19 cellular contexts compared by ENCODE assay signal in the genomic region with DNA sequence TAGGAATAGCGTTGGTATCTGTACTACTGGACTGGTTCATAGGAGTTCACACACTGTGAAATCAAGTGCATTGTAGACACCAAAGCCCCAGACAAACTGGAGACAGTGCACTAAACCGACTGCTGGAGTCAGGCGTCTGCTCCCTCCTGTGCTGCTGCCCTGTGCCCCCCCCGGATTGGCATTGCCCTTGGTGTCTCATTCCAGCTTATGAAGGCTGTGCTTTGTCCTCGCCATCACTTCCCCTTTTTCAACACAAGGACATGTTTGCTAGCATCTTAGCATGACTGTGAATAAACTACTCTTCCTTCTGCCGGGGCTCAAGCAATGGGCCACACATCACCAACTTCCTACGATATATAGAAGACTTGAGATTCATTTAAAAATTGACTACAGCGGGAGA.
DNase-seq lines count a peak whose midpoint lies in the region; ATAC-seq, FAIRE-seq and TF ChIP-seq lines count a peak whose summit lies in the region.
"Had no signal": no experiment of that assay in that cellular context is flagged by ENCODE, and none has a peak within 500 bp of the region (broad histone marks: within the 10 kb centered on the region; RNA-seq: fewer than 3 reads in every experiment).

No MANE protein-coding gene starts in this region.

- intact Hi-C loops in HepG2 (cut with micrococcal nuclease; ENCODE audit: unreplicated experiment) (no loop called here), ovary (cut with DNase I) (no loop called here)

- no peaks in the 10 kb centered on the region for H4K20me1 ChIP-seq in HepG2 (ENCODE audit: insufficient read depth, low read length)

- POLR2A ChIA-PET in HepG2 (lab: Yijun Ruan, JAX), result no interaction called here

- peak in 12 of 14 donors; percentile 4 to 83 (median 64) for DNase-seq in C1 segment of cervical spinal cord (lab: John Stamatoyannopoulos, UW)
- DNase-seq in NOMO-1 (lab: John Stamatoyannopoulos, UW; ENCODE audit: unreplicated experiment in 2 of 2), result peak; percentile 17 to 41
- peak in 58 of 61 donors; percentile 16 to 90 (median 71) for DNase-seq in caudate nucleus (lab: John Stamatoyannopoulos, UW)
- no peak for DNase-seq in nephron progenitor cell
- no peak for DNase-seq in HepG2 (ENCODE audit: low spot score)
- no peak for DNase-seq in stimulated activated effector memory CD8-positive, alpha-beta T cell treated with anti-CD3 and anti-CD28 coated beads, Interleukin-12 subunit alpha, Interleukin-12 subunit beta, amount 100 ng/mL, for 72 hours (ENCODE audit: low spot score in 2 of 2)
- DNase-seq in OCI-M2 (lab: John Stamatoyannopoulos, UW; ENCODE audit: unreplicated experiment), result no peak
- DNase-seq in ovary, result no peak
- DNase-seq: CD8-positive, alpha-beta memory T cell; central memory CD4-positive, alpha-beta T cell; effector CD8-positive, alpha-beta T cell; EL; GM23248; left ventricle myocardium inferior; NCI-H1694; NCI-H2227 treated with DMSO at 0.1 percent for 48 hours; stomach had no signal

- CTCF ChIA-PET in HepG2 (lab: Yijun Ruan, JAX; ENCODE audit: low intra/inter-chr PET ratio, low total read pairs), result no interaction called here

- H3K9ac ChIP-seq in HepG2 (ENCODE audit: insufficient read depth, low read depth, low read length), result no peak overlapping the region
- H3K9ac ChIP-seq: GM23248, KMS-11 had no signal

- no peak for FAIRE-seq in HepG2 (lab: Jason Lieb, UNC)

- H2AFZ ChIP-seq in HepG2 (ENCODE audit: low read length), result no peak overlapping the region
- H2AFZ ChIP-seq: GM23248 had no signal

- no peak for ATAC-seq in HepG2
- no peak for ATAC-seq in stimulated activated effector memory CD8-positive, alpha-beta T cell treated with anti-CD3 and anti-CD28 coated beads, Interleukin-12 subunit alpha, Interleukin-12 subunit beta, amount 100 ng/mL, for 72 hours
- ATAC-seq: Panc1 had no signal

- no peaks in the 10 kb centered on the region for H3K36me3 ChIP-seq in HepG2 (replicated peaks in 1 of 2; ENCODE audit: control insufficient read depth in 1 of 2, insufficient read depth in 2 of 2, low read length in 2 of 2)
- H3K36me3 ChIP-seq in ovary, result no peaks in the 10 kb centered on the region

- H3K4me3 Mint-ChIP-seq in nephron progenitor cell, result no peak overlapping the region
- no peak overlapping the region for H3K4me3 Mint-ChIP-seq in stimulated activated effector memory CD8-positive, alpha-beta T cell treated with anti-CD3 and anti-CD28 coated beads, Interleukin-12 subunit alpha, Interleukin-12 subunit beta, amount 100 ng/mL, for 72 hours
- H3K4me3 Mint-ChIP-seq: CD8-positive, alpha-beta memory T cell had no signal

- TF ChIP-seq POLR2A in HepG2 (IDR thresholded peaks at IDR 0.05; ENCODE audit: insufficient read depth in 1 of 2, low read depth in 2 of 2, low read length in 2 of 2) (no peak), ovary (IDR thresholded peaks at IDR 0.05) (no peak)

- H3K27ac ChIP-seq in caudate nucleus (ENCODE audit: low read depth, low read length) (peak overlapping the region; percentile 67), HepG2 (ENCODE audit: extremely low read length, insufficient read depth, low read length) (no peak overlapping the region), ovary (no peak overlapping the region)
- H3K27ac ChIP-seq: GM23248, KMS-11, left ventricle myocardium inferior, stomach had no signal

- TF ChIP-seq CTCF in nephron progenitor cell (IDR thresholded peaks at IDR 0.05) (no peak), HepG2 (CRISPR knock-in tag; IDR thresholded peaks at IDR 0.05) (no peak), ovary (IDR thresholded peaks at IDR 0.05) (no peak)

- 62% methylated on average over 6 of the region's 8 CpGs for WGBS in HepG2 (ENCODE audit: low lambda C conversion rate)
- 85 to 93% (median 93%) methylated on average over 8 of the region's 8 CpGs for WGBS in ovary, 3 donors

- H3K9me3 ChIP-seq in HepG2 (ENCODE audit: low read length) (no peaks in the 10 kb centered on the region), ovary (no peaks in the 10 kb centered on the region)
- H3K9me3 ChIP-seq: left ventricle myocardium inferior, stomach had no signal

- TF ChIP-seq RAD21 in HepG2 (CRISPR knock-in tag; IDR thresholded peaks at IDR 0.05), result no peak

- TF ChIP-seq EP300 in HepG2 (IDR thresholded peaks at IDR 0.05; ENCODE audit: low read depth in 2 of 2, low read length in 2 of 2), result no peak
- TF ChIP-seq EP300 in HepG2 (CRISPR knock-in tag; IDR thresholded peaks at IDR 0.05; ENCODE audit: borderline replicate concordance), result no peak
- no peak for TF ChIP-seq EP300 in ovary (IDR thresholded peaks at IDR 0.05)

- no peaks in the 10 kb centered on the region for H3K9me3 Mint-ChIP-seq in nephron progenitor cell
- H3K9me3 Mint-ChIP-seq in stimulated activated effector memory CD8-positive, alpha-beta T cell treated with anti-CD3 and anti-CD28 coated beads, Interleukin-12 subunit alpha, Interleukin-12 subunit beta, amount 100 ng/mL, for 72 hours, result no peaks in the 10 kb centered on the region
- H3K9me3 Mint-ChIP-seq: CD8-positive, alpha-beta memory T cell had no signal

- in situ Hi-C loops in HepG2 (cut with HindIII; ENCODE audit: extremely low pct_ligation_motif_present, low pct_unique_long_range_greater_than_20kb), result no loop called here

- no TSS peak for BruUV-seq in HepG2 (replicated peaks; lab: Mats Ljungman, UMichigan)

- peaks cover 0 to 3% of the 10 kb centered on the region in 2 experiments; a peak in 1 of 5 replicates for H3K27me3 ChIP-seq in HepG2 (ENCODE audit: control insufficient read depth in 1 of 2, insufficient read depth in 2 of 2, low read length in 2 of 2)
- H3K27me3 ChIP-seq in ovary, result no peaks in the 10 kb centered on the region
- H3K27me3 ChIP-seq: stomach had no signal

- no peak overlapping the region for H3K4me3 ChIP-seq in HepG2 (replicated peaks in 1 of 3; ENCODE audit: insufficient read depth in 1 of 3, low read depth in 2 of 3, low read length in 3 of 3)
- H3K4me3 ChIP-seq in ovary, result no peak overlapping the region
- H3K4me3 ChIP-seq: GM23248, left ventricle myocardium inferior, stomach had no signal

- peaks cover 46% of the 10 kb centered on the region for H3K36me3 Mint-ChIP-seq in nephron progenitor cell (ENCODE audit: low read depth)
- peaks cover 4% of the 10 kb centered on the region for H3K36me3 Mint-ChIP-seq in stimulated activated effector memory CD8-positive, alpha-beta T cell treated with anti-CD3 and anti-CD28 coated beads, Interleukin-12 subunit alpha, Interleukin-12 subunit beta, amount 100 ng/mL, for 72 hours

- H3K4me1 ChIP-seq in HepG2 (ENCODE audit: insufficient read depth, low read length) (peaks cover 9% of the 10 kb centered on the region), ovary (ENCODE audit: insufficient read depth) (no peaks in the 10 kb centered on the region)

- H3K79me2 ChIP-seq in HepG2 (ENCODE audit: insufficient read depth, low read length), result no peaks in the 10 kb centered on the region

- peak overlapping the region; percentile 27 for H3K27ac Mint-ChIP-seq in nephron progenitor cell
- no peak overlapping the region for H3K27ac Mint-ChIP-seq in stimulated activated effector memory CD8-positive, alpha-beta T cell treated with anti-CD3 and anti-CD28 coated beads, Interleukin-12 subunit alpha, Interleukin-12 subunit beta, amount 100 ng/mL, for 72 hours
- H3K27ac Mint-ChIP-seq: CD8-positive, alpha-beta memory T cell had no signal

- H3K4me2 ChIP-seq in HepG2 (ENCODE audit: low read depth, low read length), result no peak overlapping the region

- H3K27me3 Mint-ChIP-seq in nephron progenitor cell (ENCODE audit: low read depth, poor library complexity), result peaks cover 14% of the 10 kb centered on the region

- H3K4me1 Mint-ChIP-seq in nephron progenitor cell, result peaks cover 45% of the 10 kb centered on the region
- peaks cover 7% of the 10 kb centered on the region for H3K4me1 Mint-ChIP-seq in stimulated activated effector memory CD8-positive, alpha-beta T cell treated with anti-CD3 and anti-CD28 coated beads, Interleukin-12 subunit alpha, Interleukin-12 subunit beta, amount 100 ng/mL, for 72 hours
- H3K4me1 Mint-ChIP-seq: CD8-positive, alpha-beta memory T cell had no signal

TF ChIP-seq in HepG2, 621 proteins besides CTCF, POLR2A, EP300 and RAD21 (continues in another document):
- TF ChIP-seq PAWR (CRISPR knock-in tag; IDR thresholded peaks at IDR 0.05; ENCODE audit: borderline replicate concordance) (no peak), SNRNP70 (IDR thresholded peaks at IDR 0.05; ENCODE audit: low read depth, low read length) (no peak), ZNF644 (CRISPR knock-in tag; IDR thresholded peaks at IDR 0.05; ENCODE audit: low read depth) (no peak), ZNF776 (CRISPR knock-in tag; IDR thresholded peaks at IDR 0.05) (no peak), SMC3 (IDR thresholded peaks at IDR 0.05; ENCODE audit: low read length) (no peak), NFATC3 (CRISPR knock-in tag; IDR thresholded peaks at IDR 0.05) (no peak), ZNF232 (CRISPR knock-in tag; IDR thresholded peaks at IDR 0.05; ENCODE audit: borderline replicate concordance) (no peak), NFE2L2 (IDR thresholded peaks at IDR 0.05; ENCODE audit: low read length) (no peak), CCAR2 (optimal IDR thresholded peaks at IDR 0.05; ENCODE audit: low read depth, low read length) (no peak)
- TF ChIP-seq, protein P1, sequence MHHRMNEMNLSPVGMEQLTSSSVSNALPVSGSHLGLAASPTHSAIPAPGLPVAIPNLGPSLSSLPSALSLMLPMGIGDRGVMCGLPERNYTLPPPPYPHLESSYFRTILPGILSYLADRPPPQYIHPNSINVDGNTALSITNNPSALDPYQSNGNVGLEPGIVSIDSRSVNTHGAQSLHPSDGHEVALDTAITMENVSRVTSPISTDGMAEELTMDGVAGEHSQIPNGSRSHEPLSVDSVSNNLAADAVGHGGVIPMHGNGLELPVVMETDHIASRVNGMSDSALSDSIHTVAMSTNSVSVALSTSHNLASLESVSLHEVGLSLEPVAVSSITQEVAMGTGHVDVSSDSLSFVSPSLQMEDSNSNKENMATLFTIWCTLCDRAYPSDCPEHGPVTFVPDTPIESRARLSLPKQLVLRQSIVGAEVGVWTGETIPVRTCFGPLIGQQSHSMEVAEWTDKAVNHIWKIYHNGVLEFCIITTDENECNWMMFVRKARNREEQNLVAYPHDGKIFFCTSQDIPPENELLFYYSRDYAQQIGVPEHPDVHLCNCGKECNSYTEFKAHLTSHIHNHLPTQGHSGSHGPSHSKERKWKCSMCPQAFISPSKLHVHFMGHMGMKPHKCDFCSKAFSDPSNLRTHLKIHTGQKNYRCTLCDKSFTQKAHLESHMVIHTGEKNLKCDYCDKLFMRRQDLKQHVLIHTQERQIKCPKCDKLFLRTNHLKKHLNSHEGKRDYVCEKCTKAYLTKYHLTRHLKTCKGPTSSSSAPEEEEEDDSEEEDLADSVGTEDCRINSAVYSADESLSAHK (CRISPR knock-in tag; IDR thresholded peaks at IDR 0.05; ENCODE audit: borderline replicate concordance), result no peak

Comparison
In these comparisons a context has a peak if more than half of its experiments do, and no peak if none do; other contexts are left out.
1. DNase-seq: peak in C1 segment of cervical spinal cord (12 of 14), NOMO-1 (2 of 2) and caudate nucleus (58 of 61); none in nephron progenitor cell (single experiment), HepG2 (single experiment), stimulated activated effector memory CD8-positive, alpha-beta T cell treated with anti-CD3 and anti-CD28 coated beads, Interleukin-12 subunit alpha, Interleukin-12 subunit beta, amount 100 ng/mL, for 72 hours (0 of 2), OCI-M2 (single experiment) and ovary (0 of 5).